ENCODE assay signal across 11 cellular contexts in the genomic region with DNA sequence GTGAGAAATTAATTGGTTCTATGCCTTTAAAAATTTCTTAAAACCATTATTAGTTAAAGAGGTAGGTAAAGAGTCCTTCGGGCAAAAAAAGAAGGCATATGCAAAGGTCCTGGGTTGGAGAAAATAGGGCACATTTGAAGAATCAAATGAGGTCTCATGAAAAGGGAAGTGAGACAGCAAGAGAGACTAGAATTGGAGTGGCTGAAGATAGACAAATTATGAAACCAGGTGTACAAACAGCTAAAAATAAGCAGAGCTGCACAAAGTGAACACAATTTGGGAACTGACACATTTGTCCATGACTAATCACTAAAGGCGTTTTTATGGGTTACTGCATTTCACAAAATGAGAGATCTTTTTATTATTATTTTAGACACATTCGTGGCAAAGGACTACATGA.
DNase-seq lines count a peak whose midpoint lies in the region; ATAC-seq and TF ChIP-seq lines count a peak whose summit lies in the region.
"Had no signal": no experiment of that assay in that cellular context is flagged by ENCODE, and none has a peak within 500 bp of the region (broad histone marks: within the 10 kb centered on the region; RNA-seq: fewer than 3 reads in every experiment).

No MANE protein-coding gene starts in this region.

- in situ Hi-C loops in GM13976 (cut with MboI; ENCODE audit: low sequenced_read_pairs, unreplicated experiment) = no loop called here

- H3K27ac ChIP-seq in CD8-positive, alpha-beta memory T cell (ENCODE audit: low read depth, low read length) = no peak overlapping the region
- H3K27ac ChIP-seq in substantia nigra (ENCODE audit: low read depth, low read length, poor library complexity, severe bottlenecking) (no peak overlapping the region), suprapubic skin (no peak overlapping the region)

- no peak for TF ChIP-seq CTCF in GM13976 (IDR thresholded peaks at IDR 0.05; ENCODE audit: borderline replicate concordance, control extremely low read depth, extremely low read depth, insufficient read depth, missing control alignments)
- no peak for TF ChIP-seq CTCF in suprapubic skin (IDR thresholded peaks at IDR 0.05)

- H3K36me3 Mint-ChIP-seq in CD8-positive, alpha-beta memory T cell = no peaks in the 10 kb centered on the region

- no peak for TF ChIP-seq POLR2A in suprapubic skin (IDR thresholded peaks at IDR 0.05)

- H3K36me3 ChIP-seq in CD8-positive, alpha-beta memory T cell (ENCODE audit: insufficient read depth, low read length) = no peaks in the 10 kb centered on the region
- no peaks in the 10 kb centered on the region for H3K36me3 ChIP-seq in suprapubic skin

- DNase-seq in GM13976 (ENCODE audit: low spot score) (peak; percentile 55), substantia nigra (lab: John Stamatoyannopoulos, UW) (no peak), left lobe of liver (ENCODE audit: low spot score) (no peak), suprapubic skin (ENCODE audit: low spot score in 2 of 2) (no peak)
- DNase-seq in CD8-positive, alpha-beta memory T cell = no peak
- DNase-seq: NCI-H2171 treated with DMSO at 0.1 percent for 48 hours, SW 1271 had no signal

- peaks cover 0 to 21% (median 8%) of the 10 kb centered on the region in 5 donors for H3K9me3 Mint-ChIP-seq in CD8-positive, alpha-beta memory T cell
- H3K9me3 Mint-ChIP-seq: nephron had no signal

- WGBS in suprapubic skin = 84% methylated on average over 3 of the region's 3 CpGs

- H3K9me3 ChIP-seq in CD8-positive, alpha-beta memory T cell (ENCODE audit: low read length) = no peaks in the 10 kb centered on the region
- H3K9me3 ChIP-seq in suprapubic skin = no peaks in the 10 kb centered on the region

- CTCF ChIA-PET in CD8-positive, alpha-beta memory T cell (lab: Charles Lee) = no interaction called here

- no peak overlapping the region for H3K27ac Mint-ChIP-seq in CD8-positive, alpha-beta memory T cell
- H3K27ac Mint-ChIP-seq: nephron had no signal

- ATAC-seq in GM19438 (IDR thresholded peaks at IDR 0.05; ENCODE audit: low read depth, unreplicated experiment) (peak; percentile 96), HG02884 (IDR thresholded peaks at IDR 0.05; ENCODE audit: unreplicated experiment) (peak; percentile 99), HG03571 (IDR thresholded peaks at IDR 0.05; ENCODE audit: unreplicated experiment) (peak; percentile 100), left lobe of liver (no peak)

- no peak overlapping the region for H3K4me3 Mint-ChIP-seq in CD8-positive, alpha-beta memory T cell
- H3K4me3 Mint-ChIP-seq: nephron had no signal

- H3K27me3 Mint-ChIP-seq in CD8-positive, alpha-beta memory T cell = no peaks in the 10 kb centered on the region

- no peak for TF ChIP-seq EP300 in suprapubic skin (IDR thresholded peaks at IDR 0.05)

- no peaks in the 10 kb centered on the region for H3K27me3 ChIP-seq in CD8-positive, alpha-beta memory T cell (ENCODE audit: insufficient read depth, low read length, poor library complexity, severe bottlenecking)
- no peaks in the 10 kb centered on the region for H3K27me3 ChIP-seq in suprapubic skin

- no peak overlapping the region for H3K4me3 ChIP-seq in CD8-positive, alpha-beta memory T cell (ENCODE audit: low read length)
- H3K4me3 ChIP-seq in suprapubic skin = no peak overlapping the region

- H3K4me1 ChIP-seq in CD8-positive, alpha-beta memory T cell (ENCODE audit: insufficient read depth, low read length) = no peaks in the 10 kb centered on the region
- H3K4me1 ChIP-seq in suprapubic skin = no peaks in the 10 kb centered on the region

- POLR2A ChIA-PET in CD8-positive, alpha-beta memory T cell (lab: Charles Lee) = no interaction called here

- no peaks in the 10 kb centered on the region for H3K4me1 Mint-ChIP-seq in CD8-positive, alpha-beta memory T cell
- H3K4me1 Mint-ChIP-seq: nephron had no signal
